In the genomic region with DNA sequence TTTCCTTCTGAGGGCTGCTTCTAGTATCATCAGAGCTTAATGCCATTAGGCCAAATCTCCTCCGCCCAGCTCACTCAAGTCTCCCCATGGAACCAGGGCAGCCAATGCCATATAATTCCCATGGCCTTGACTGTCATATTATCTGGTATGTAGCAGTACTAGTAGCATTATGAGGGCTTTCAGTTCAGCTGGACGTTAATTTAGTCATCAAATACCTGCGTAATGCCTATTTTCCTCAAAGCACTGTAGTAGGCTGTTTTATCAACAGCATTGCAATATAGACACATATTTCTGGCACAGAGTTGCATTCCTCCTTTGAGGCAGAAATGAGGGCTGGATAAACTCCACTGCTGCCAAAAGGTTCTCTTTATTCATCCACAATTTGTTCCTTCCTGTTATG, we compare ENCODE assay signal across 8 cellular contexts. TPM values are rescaled to one million over a fixed set of nuclear protein-coding genes. Genes with fewer than 3 reads are reported as not detected.
A peak's percentile ranks its signal among the peaks of the same experiment; 100 is the strongest.
DNase-seq lines count a peak whose midpoint lies in the region; TF ChIP-seq lines count a peak whose summit lies in the region.

No MANE protein-coding gene starts in this region.

- H3K9me3 ChIP-seq in ES-I3 (ENCODE audit: control insufficient read depth, insufficient read depth, low read length), result no peaks in the 10 kb centered on the region
- no peaks in the 10 kb centered on the region for H3K9me3 ChIP-seq in SK-N-SH

- POLR2A ChIA-PET in SK-N-SH (lab: Yijun Ruan, JAX) (interaction anchor here (1.1 kb wide), 1 partner anchor 21 kb away, joined by 3 read pairs; no protein-coding TSS in a partner anchor), HEK293T (lab: Yijun Ruan, JAX) (interaction anchor here (1.0 to 1.6 kb wide), 4 partner anchors 9 to 21 kb away, joined by 3 to 7 read pairs (median 4); no protein-coding TSS in a partner anchor)

- H3K4me1 ChIP-seq in ES-I3 (ENCODE audit: insufficient read depth, low read length) (peaks cover 12% of the 10 kb centered on the region), SK-N-SH (ENCODE audit: control insufficient read depth in 1 of 2, insufficient read depth in 2 of 2, low read depth in 1 of 2, low read length in 1 of 2) (peaks cover 17 to 23% of the 10 kb centered on the region in 2 experiments; a peak in 3 of 4 replicates)

- DNase-seq in SK-N-SH, result no peak
- DNase-seq in fibroblast of gingiva (ENCODE audit: low read depth), result peak; percentile 75
- DNase-seq in retina, result peak; percentile 11
- no peak for DNase-seq in activated effector memory CD4-positive, alpha-beta T cell treated with anti-CD3 and anti-CD28 coated beads, Interleukin-2, amount 50 U/mL, for 16 hours
- DNase-seq in NCI-H1436 (lab: John Stamatoyannopoulos, UW), result no peak
- DNase-seq in NCI-H1436 treated with DMSO at 0.1 percent for 48 hours (lab: John Stamatoyannopoulos, UW), result no peak
- DNase-seq in HEK293T (ENCODE audit: extremely low spot score), result no peak

- 62% methylated on average over 3 of the region's 3 CpGs for WGBS in SK-N-SH (ENCODE audit: low lambda C conversion rate)

- TF ChIP-seq CTCF in SK-N-SH (IDR thresholded peaks at IDR 0.05), result no peak

- peaks cover 42% of the 10 kb centered on the region for H3F3A ChIP-seq in SK-N-SH (replicated peaks; ENCODE audit: insufficient read depth)

- no peaks in the 10 kb centered on the region for H3K27me3 ChIP-seq in SK-N-SH (ENCODE audit: insufficient read depth)

- peak overlapping the region; percentile 72 to 95 for H3K4me3 ChIP-seq in SK-N-SH (ENCODE audit: low read depth in 2 of 2, low read length in 1 of 2)

- H3K36me3 ChIP-seq in ES-I3 (ENCODE audit: insufficient read depth, low read length), result no peaks in the 10 kb centered on the region
- peaks cover 0 to 20% of the 10 kb centered on the region in 2 experiments for H3K36me3 ChIP-seq in SK-N-SH (replicated peaks in 1 of 2; ENCODE audit: control insufficient read depth in 1 of 2, insufficient read depth in 2 of 2, low read length in 1 of 2)

- CTCF ChIA-PET in SK-N-SH (lab: Yijun Ruan, JAX) (interaction anchor here (1.6 kb wide), 1 partner anchor 17 kb away, joined by 4 read pairs; no protein-coding TSS in a partner anchor), HEK293T (lab: Yijun Ruan, JAX) (interaction anchor here (0.7 to 1.4 kb wide), 4 partner anchors 21 to 950 kb away, joined by 3 to 4 read pairs (median 3); no protein-coding TSS in a partner anchor)

- H3K27ac ChIP-seq in SK-N-SH (ENCODE audit: low read depth in 2 of 2, low read length in 1 of 2), result peak overlapping the region; percentile 89 to 91; a peak in 3 of 4 replicates

- H4K20me1 ChIP-seq in SK-N-SH (ENCODE audit: insufficient read depth), result peaks cover 9% of the 10 kb centered on the region; the same call in 1 of the 2 replicates

- H2AFZ ChIP-seq in SK-N-SH (ENCODE audit: low read depth), result no peak overlapping the region

- H3K79me2 ChIP-seq in SK-N-SH (ENCODE audit: insufficient read depth), result peaks cover 68% of the 10 kb centered on the region

- H3K9ac ChIP-seq in ES-I3 (ENCODE audit: low read depth, low read length) (peak overlapping the region; percentile 65; the same call in 1 of the 2 replicates), SK-N-SH (peak overlapping the region; percentile 98)

- H3K9me2 ChIP-seq in SK-N-SH, result no peaks in the 10 kb centered on the region

- no peak for TF ChIP-seq EP300 in SK-N-SH (IDR thresholded peaks at IDR 0.05; ENCODE audit: borderline replicate concordance in 1 of 2, low read depth in 1 of 2, low read length in 1 of 2)

- no peak for TF ChIP-seq RAD21 in SK-N-SH (IDR thresholded peaks at IDR 0.05; ENCODE audit: low read length)

- H3K4me2 ChIP-seq in SK-N-SH, result peak overlapping the region; percentile 76

TF ChIP-seq in SK-N-SH, 30 proteins besides CTCF, POLR2A, EP300 and RAD21 (continues in another document):
- no peak for TF ChIP-seq MXI1 (IDR thresholded peaks at IDR 0.05; ENCODE audit: low read depth, low read length)
- no peak for TF ChIP-seq RXRA (IDR thresholded peaks at IDR 0.05; ENCODE audit: borderline replicate concordance, low read depth)
- no peak for TF ChIP-seq MEF2A (IDR thresholded peaks at IDR 0.05; ENCODE audit: borderline replicate concordance, low read depth)
- no peak for TF ChIP-seq POLR2AphosphoS5 (IDR thresholded peaks at IDR 0.05; ENCODE audit: low read depth, low read length)
- TF ChIP-seq, protein P1, sequence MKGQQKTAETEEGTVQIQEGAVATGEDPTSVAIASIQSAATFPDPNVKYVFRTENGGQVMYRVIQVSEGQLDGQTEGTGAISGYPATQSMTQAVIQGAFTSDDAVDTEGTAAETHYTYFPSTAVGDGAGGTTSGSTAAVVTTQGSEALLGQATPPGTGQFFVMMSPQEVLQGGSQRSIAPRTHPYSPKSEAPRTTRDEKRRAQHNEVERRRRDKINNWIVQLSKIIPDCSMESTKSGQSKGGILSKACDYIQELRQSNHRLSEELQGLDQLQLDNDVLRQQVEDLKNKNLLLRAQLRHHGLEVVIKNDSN (IDR thresholded peaks at IDR 0.05; ENCODE audit: borderline replicate concordance, low read depth), result no peak
- TF ChIP-seq RFX5 (IDR thresholded peaks at IDR 0.05; ENCODE audit: low read length), result no peak
- no peak for TF ChIP-seq JUND (IDR thresholded peaks at IDR 0.05)
- no peak for TF ChIP-seq RCOR1 (IDR thresholded peaks at IDR 0.05; ENCODE audit: low read length)
- TF ChIP-seq, protein P2, sequence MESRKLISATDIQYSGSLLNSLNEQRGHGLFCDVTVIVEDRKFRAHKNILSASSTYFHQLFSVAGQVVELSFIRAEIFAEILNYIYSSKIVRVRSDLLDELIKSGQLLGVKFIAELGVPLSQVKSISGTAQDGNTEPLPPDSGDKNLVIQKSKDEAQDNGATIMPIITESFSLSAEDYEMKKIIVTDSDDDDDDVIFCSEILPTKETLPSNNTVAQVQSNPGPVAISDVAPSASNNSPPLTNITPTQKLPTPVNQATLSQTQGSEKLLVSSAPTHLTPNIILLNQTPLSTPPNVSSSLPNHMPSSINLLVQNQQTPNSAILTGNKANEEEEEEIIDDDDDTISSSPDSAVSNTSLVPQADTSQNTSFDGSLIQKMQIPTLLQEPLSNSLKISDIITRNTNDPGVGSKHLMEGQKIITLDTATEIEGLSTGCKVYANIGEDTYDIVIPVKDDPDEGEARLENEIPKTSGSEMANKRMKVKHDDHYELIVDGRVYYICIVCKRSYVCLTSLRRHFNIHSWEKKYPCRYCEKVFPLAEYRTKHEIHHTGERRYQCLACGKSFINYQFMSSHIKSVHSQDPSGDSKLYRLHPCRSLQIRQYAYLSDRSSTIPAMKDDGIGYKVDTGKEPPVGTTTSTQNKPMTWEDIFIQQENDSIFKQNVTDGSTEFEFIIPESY (IDR thresholded peaks at IDR 0.05; ENCODE audit: borderline replicate concordance, low read depth), result no peak

TF ChIP-seq in HEK293T, 16 proteins besides CTCF, POLR2A, EP300 and RAD21:
- no peak for TF ChIP-seq ZNF384 (IDR thresholded peaks at IDR 0.05)
- no peak for TF ChIP-seq SUZ12 (IDR thresholded peaks at IDR 0.05)
- TF ChIP-seq HDGF (IDR thresholded peaks at IDR 0.05; ENCODE audit: borderline replicate concordance), result no peak
- TF ChIP-seq, protein P3, sequence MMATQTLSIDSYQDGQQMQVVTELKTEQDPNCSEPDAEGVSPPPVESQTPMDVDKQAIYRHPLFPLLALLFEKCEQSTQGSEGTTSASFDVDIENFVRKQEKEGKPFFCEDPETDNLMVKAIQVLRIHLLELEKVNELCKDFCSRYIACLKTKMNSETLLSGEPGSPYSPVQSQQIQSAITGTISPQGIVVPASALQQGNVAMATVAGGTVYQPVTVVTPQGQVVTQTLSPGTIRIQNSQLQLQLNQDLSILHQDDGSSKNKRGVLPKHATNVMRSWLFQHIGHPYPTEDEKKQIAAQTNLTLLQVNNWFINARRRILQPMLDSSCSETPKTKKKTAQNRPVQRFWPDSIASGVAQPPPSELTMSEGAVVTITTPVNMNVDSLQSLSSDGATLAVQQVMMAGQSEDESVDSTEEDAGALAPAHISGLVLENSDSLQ (IDR thresholded peaks at IDR 0.05), result no peak
- TF ChIP-seq SP1 (IDR thresholded peaks at IDR 0.05), result no peak
- TF ChIP-seq NFRKB (IDR thresholded peaks at IDR 0.05), result no peak
- no peak for TF ChIP-seq FOXA1 (IDR thresholded peaks at IDR 0.05)
- TF ChIP-seq ARNT (IDR thresholded peaks at IDR 0.05), result no peak
- no peak for TF ChIP-seq CTBP1 (IDR thresholded peaks at IDR 0.05; ENCODE audit: borderline replicate concordance)
- no peak for TF ChIP-seq FOXK2 (IDR thresholded peaks at IDR 0.05)
- no peak for TF ChIP-seq FOXM1 (IDR thresholded peaks at IDR 0.05; ENCODE audit: borderline replicate concordance)
- no peak for TF ChIP-seq LEF1 (IDR thresholded peaks at IDR 0.05; ENCODE audit: borderline replicate concordance)
- no peak for TF ChIP-seq BHLHE40 (IDR thresholded peaks at IDR 0.05; ENCODE audit: borderline replicate concordance)
- no peak for TF ChIP-seq ELF4 (IDR thresholded peaks at IDR 0.05)
- TF ChIP-seq L3MBTL2 (conservative IDR thresholded peaks at IDR 0.05), result no peak

RNA-seq across cellular contexts. Expression of a gene that starts 1.7 kb away (rescaled TPM):
- polyA plus RNA-seq in SK-N-SH (2012; rRNA removed), result 29.0 and 36.1 TPM in 2 replicates
- 42.9 and 44.4 TPM in 2 replicates for polyA plus RNA-seq in SK-N-SH (2012; cell fraction: cytosol; rRNA removed)
- polyA plus RNA-seq in SK-N-SH (2012; cell fraction: nucleus; rRNA removed), result 10.2 and 17.5 TPM in 2 replicates

RNA-seq across cellular contexts. Expression of a gene that starts 1.8 kb away (rescaled TPM):
- polyA plus RNA-seq in SK-N-SH (2012; rRNA removed), result not detected in 2 replicates
- 0.04 TPM in 1 of 2 replicates, not detected in the other for polyA plus RNA-seq in SK-N-SH (2012; cell fraction: cytosol; rRNA removed)
- polyA plus RNA-seq in SK-N-SH (2012; cell fraction: nucleus; rRNA removed), result 0.04 TPM in 1 of 2 replicates, not detected in the other

RNA-seq across cellular contexts. Expression of a gene that starts 57.0 kb away (rescaled TPM):
- 0.31 and 0.39 TPM in 2 replicates for polyA plus RNA-seq in SK-N-SH (2012; rRNA removed)
- 0.12 and 0.29 TPM in 2 replicates for polyA plus RNA-seq in SK-N-SH (2012; cell fraction: cytosol; rRNA removed)
- 0.42 and 0.58 TPM in 2 replicates for polyA plus RNA-seq in SK-N-SH (2012; cell fraction: nucleus; rRNA removed)

Comparison
In these comparisons a context has a peak if more than half of its experiments do, and no peak if none do; other contexts are left out.
1. DNase-seq: peak in fibroblast of gingiva (single experiment) and retina (single experiment); none in SK-N-SH (single experiment), activated effector memory CD4-positive, alpha-beta T cell treated with anti-CD3 and anti-CD28 coated beads, Interleukin-2, amount 50 U/mL, for 16 hours (single experiment), NCI-H1436 (single experiment), NCI-H1436 treated with DMSO at 0.1 percent for 48 hours (single experiment) and HEK293T (single experiment).